Comparison of ENCODE assay signal across 12 cellular contexts in genomic region chr10:3426190-3426845, GRCh38.
DNase-seq lines count a peak whose midpoint lies in the region; ATAC-seq, FAIRE-seq and TF ChIP-seq lines count a peak whose summit lies in the region.
"Had no signal": no experiment of that assay in that cellular context is flagged by ENCODE, and none has a peak within 500 bp of the region (broad histone marks: within the 10 kb centered on the region; RNA-seq: fewer than 3 reads in every experiment).

No MANE protein-coding gene starts in this region.

- ATAC-seq in heart left ventricle (no peak), HG02852 (IDR thresholded peaks at IDR 0.05; ENCODE audit: unreplicated experiment) (no peak)
- ATAC-seq: stimulated activated naive CD8-positive, alpha-beta T cell treated with anti-CD3 and anti-CD28 coated beads, Interleukin-15, Interleukin-2, amounts not matched to agents 100 U/mL and 50 U/mL, for 24 hours had no signal

- WGBS in heart left ventricle, 4 donors: 41 to 57% (median 47%) methylated on average over 3 of the region's 3 CpGs

- intact Hi-C loops in heart left ventricle (cut with DNase I) (loop anchor here in 2 of 10 donors (1.0 to 5.0 kb wide), 2 partner anchors 41 kb away; no protein-coding TSS in a partner anchor), cardiac septum (cut with DNase I) (no loop called here), breast epithelium (cut with DNase I; ENCODE audit: low total_unique reads) (no loop called here), kidney (cut with DNase I) (no loop called here)

- no peaks in the 10 kb centered on the region for H3K27me3 ChIP-seq in heart left ventricle
- no peaks in the 10 kb centered on the region for H3K27me3 ChIP-seq in breast epithelium
- H3K27me3 ChIP-seq in subcutaneous abdominal adipose tissue (ENCODE audit: control insufficient read depth in 5 of 5, insufficient read depth in 4 of 5, low read length in 5 of 5): no peaks in the 10 kb centered on the region

- H3K9ac ChIP-seq in kidney (ENCODE audit: low read length in 2 of 2): no peak overlapping the region
- H3K9ac ChIP-seq in subcutaneous abdominal adipose tissue (ENCODE audit: low read length in 5 of 5): peak overlapping the region in 2 of 5 donors; percentile 38 to 48

- H3K4me1 ChIP-seq in heart left ventricle: peaks cover 0 to 57% (median 17%) of the 10 kb centered on the region in 12 donors
- peaks cover 0 to 5% of the 10 kb centered on the region in 2 donors for H3K4me1 ChIP-seq in breast epithelium
- peaks cover 18 to 23% of the 10 kb centered on the region in 2 donors for H3K4me1 ChIP-seq in kidney (ENCODE audit: control insufficient read depth in 1 of 2, insufficient read depth in 1 of 2, low read depth in 1 of 2, low read length in 2 of 2)
- H3K4me1 ChIP-seq in subcutaneous abdominal adipose tissue (ENCODE audit: control insufficient read depth in 5 of 5, insufficient read depth in 5 of 5, low read length in 5 of 5): peaks cover 13 to 67% (median 39%) of the 10 kb centered on the region in 5 donors

- H3K9me3 ChIP-seq in heart left ventricle: no peaks in the 10 kb centered on the region
- no peaks in the 10 kb centered on the region for H3K9me3 ChIP-seq in breast epithelium
- no peaks in the 10 kb centered on the region for H3K9me3 ChIP-seq in kidney (ENCODE audit: control insufficient read depth in 1 of 2, low read length in 2 of 2)
- no peaks in the 10 kb centered on the region for H3K9me3 ChIP-seq in subcutaneous abdominal adipose tissue (ENCODE audit: control insufficient read depth in 5 of 5, low read length in 5 of 5)

- TF ChIP-seq CTCF in heart left ventricle (IDR thresholded peaks at IDR 0.05) (no peak), breast epithelium (IDR thresholded peaks at IDR 0.05) (no peak), kidney (IDR thresholded peaks at IDR 0.05; ENCODE audit: borderline replicate concordance, extremely low read depth, insufficient read depth) (no peak)

- H3K36me3 ChIP-seq in heart left ventricle (no peaks in the 10 kb centered on the region), breast epithelium (no peaks in the 10 kb centered on the region), kidney (ENCODE audit: control insufficient read depth in 1 of 2, insufficient read depth in 2 of 2, low read length in 2 of 2) (no peaks in the 10 kb centered on the region), subcutaneous abdominal adipose tissue (ENCODE audit: control insufficient read depth in 5 of 5, insufficient read depth in 5 of 5, low read length in 5 of 5) (no peaks in the 10 kb centered on the region)

- no peak overlapping the region for H3K4me3 ChIP-seq in heart left ventricle
- H3K4me3 ChIP-seq in breast epithelium: no peak overlapping the region
- H3K4me3 ChIP-seq in kidney (ENCODE audit: low read length in 2 of 2): no peak overlapping the region
- no peak overlapping the region for H3K4me3 ChIP-seq in subcutaneous abdominal adipose tissue (ENCODE audit: low read depth in 1 of 5, low read length in 5 of 5)

- FAIRE-seq in kidney (lab: Jason Lieb, UNC): peak; percentile 53

- H3K27ac ChIP-seq in heart left ventricle (peak overlapping the region in 7 of 12 donors; percentile 18 to 70 (median 48)), breast epithelium (peak overlapping the region; percentile 44 to 85), kidney (ENCODE audit: low read depth in 2 of 2, low read length in 2 of 2) (peak overlapping the region; percentile 66 to 73), subcutaneous abdominal adipose tissue (ENCODE audit: low read depth, low read length) (peak overlapping the region; percentile 90)

- no peak for TF ChIP-seq POLR2A in heart left ventricle (IDR thresholded peaks at IDR 0.05)
- no peak for TF ChIP-seq POLR2A in breast epithelium (IDR thresholded peaks at IDR 0.05)

- DNase-seq in heart left ventricle: no peak
- no peak for DNase-seq in cardiac septum (ENCODE audit: low spot score)
- no peak for DNase-seq in breast epithelium (ENCODE audit: low spot score in 2 of 2)
- DNase-seq in kidney: no peak
- no peak for DNase-seq in GM19240 (ENCODE audit: insufficient read length, low spot score)
- no peak for DNase-seq in anterior cingulate cortex (lab: John Stamatoyannopoulos, UW)
- DNase-seq: activated effector memory CD4-positive, alpha-beta T cell treated with anti-CD3 and anti-CD28 coated beads, Interleukin-2, amount 50 U/mL, for 16 hours; NCI-H1048; stimulated activated CD4-positive, alpha-beta T cell treated with anti-CD3 and anti-CD28 coated beads, Interleukin-15, amount 100 ng/mL, for 24 hours; stimulated activated naive CD8-positive, alpha-beta T cell treated with anti-CD3 and anti-CD28 coated beads, Interleukin-15, Interleukin-2, amounts not matched to agents 100 U/mL and 50 U/mL, for 24 hours had no signal
